Comparison of ENCODE assay signal across 8 cellular contexts in genomic region chr13:91148098-91148497, GRCh38.
"Had no signal": no experiment of that assay in that cellular context is flagged by ENCODE, and none has a peak within 500 bp of the region (broad histone marks: within the 10 kb centered on the region; RNA-seq: fewer than 3 reads in every experiment).

No MANE protein-coding gene starts in this region.

- H3K4me3 ChIP-seq: GM23248, HAP-1 had no signal

- H3K27ac ChIP-seq: GM23248, HL-60 had no signal

- H2AFZ ChIP-seq: GM23248 had no signal

- H3K9ac ChIP-seq: GM23248 had no signal

- ATAC-seq: HCT116 had no signal

- H3K9me3 ChIP-seq: HAP-1 had no signal

- H3K4me1 ChIP-seq: HAP-1 had no signal

- DNase-seq: GM23248, GOT3, H7, HFFc6, KG1 had no signal

- H3K36me3 ChIP-seq: HAP-1 had no signal
